15 cellular contexts compared by ENCODE assay signal in the genomic region with DNA sequence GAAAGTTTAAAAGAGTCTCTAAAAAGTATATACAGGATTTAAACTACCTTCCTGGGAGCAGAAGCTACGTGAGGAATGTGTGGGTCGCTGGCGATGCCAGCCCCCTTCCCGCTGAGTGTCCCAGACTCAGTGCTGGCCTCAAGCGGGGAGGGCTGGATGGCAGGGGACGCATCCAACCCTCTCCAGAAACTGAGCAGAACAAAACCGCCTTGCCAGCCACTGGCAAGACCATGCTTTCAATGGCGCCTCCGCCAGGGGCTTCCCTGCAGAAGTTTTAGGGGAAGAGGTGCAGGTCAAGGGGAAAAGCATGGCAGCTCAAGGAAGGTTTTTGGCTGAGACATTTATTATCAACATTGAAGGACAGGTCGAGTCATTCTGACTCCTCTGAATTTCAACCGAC.
"Had no signal": no experiment of that assay in that cellular context is flagged by ENCODE, and none has a peak within 500 bp of the region (broad histone marks: within the 10 kb centered on the region; RNA-seq: fewer than 3 reads in every experiment).

No MANE protein-coding gene starts in this region.

- H3K4me3 ChIP-seq: body of pancreas, colonic mucosa, esophagus squamous epithelium, pancreas had no signal

- H3K9me3 ChIP-seq: body of pancreas, colonic mucosa, esophagus squamous epithelium, pancreas had no signal

- H3K4me1 ChIP-seq: body of pancreas, colonic mucosa, esophagus squamous epithelium, pancreas had no signal

- DNase-seq: activated B cell treated with CpG ODN at 0.5 μM for 24 hours; activated CD4-positive, alpha-beta T cell treated with anti-CD3 and anti-CD28 coated beads for 48 hours; activated CD8-positive, alpha-beta T cell treated with anti-CD3 and anti-CD28 coated beads for 36 hours; activated effector memory CD4-positive, alpha-beta T cell treated with anti-CD3 and anti-CD28 coated beads, Interleukin-2, amount 50 U/mL, for 16 hours; activated T-cell treated with anti-CD3 and anti-CD28 coated beads, Interleukin-2, amount 50 U/mL, for 4 hours; body of pancreas; caudate nucleus; colonic mucosa; esophagus squamous epithelium; hypothalamus; left ventricle myocardium superior; stimulated activated CD4-positive, alpha-beta T cell treated with anti-CD3 and anti-CD28 coated beads, Interleukin-12 subunit alpha, Interleukin-12 subunit beta, amount 100 ng/mL, for 4 hours; stimulated activated CD4-positive, alpha-beta T cell treated with anti-CD3 and anti-CD28 coated beads, Interleukin-2, amount 100 ng/mL, for 24 hours had no signal

- H3K27ac ChIP-seq: body of pancreas, colonic mucosa, esophagus squamous epithelium, pancreas had no signal

- FAIRE-seq: pancreas, TTC549 had no signal

- H3K27me3 ChIP-seq: body of pancreas, colonic mucosa, esophagus squamous epithelium, pancreas had no signal
